Comparison of ENCODE assay signal across 9 cellular contexts in the genomic region with DNA sequence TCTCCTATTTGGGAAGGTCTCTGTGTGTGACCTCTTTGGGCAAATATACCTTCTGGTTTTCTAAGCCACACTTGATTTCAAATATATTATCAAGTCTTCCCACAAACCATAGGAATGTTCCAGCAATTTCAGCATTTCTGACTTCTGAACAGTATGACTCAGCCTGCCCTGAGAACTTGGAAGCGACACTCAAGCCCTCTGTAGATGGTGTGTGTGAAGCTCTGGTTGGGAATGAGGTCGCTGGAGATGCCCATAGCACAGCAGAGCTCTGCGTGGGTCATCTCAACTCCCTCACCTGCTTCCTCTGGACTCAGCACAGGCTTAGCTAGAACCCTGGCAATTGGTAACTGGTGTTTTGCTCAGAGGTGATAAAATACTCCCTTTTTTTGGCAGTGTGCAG.
DNase-seq lines count a peak whose midpoint lies in the region; ATAC-seq and TF ChIP-seq lines count a peak whose summit lies in the region.
"Had no signal": no experiment of that assay in that cellular context is flagged by ENCODE, and none has a peak within 500 bp of the region (broad histone marks: within the 10 kb centered on the region; RNA-seq: fewer than 3 reads in every experiment).

No MANE protein-coding gene starts in this region.

- H3K4me2 ChIP-seq in HCT116 (ENCODE audit: low read length) (no peak overlapping the region), hepatocyte (no peak overlapping the region)

- H3K27me3 ChIP-seq in HCT116 (ENCODE audit: insufficient read depth, low read length) (no peaks in the 10 kb centered on the region), hepatocyte (no peaks in the 10 kb centered on the region), thoracic aorta (replicated peaks; ENCODE audit: insufficient read depth) (no peaks in the 10 kb centered on the region), Peyer's patch (no peaks in the 10 kb centered on the region)

- DNase-seq in HCT116 (ENCODE audit: low read depth, low spot score) = no peak
- peak; percentile 94 for DNase-seq in astrocyte of the spinal cord (ENCODE audit: low read depth, low spot score)
- peak; percentile 58 for DNase-seq in hepatocyte (ENCODE audit: low spot score)
- peak; percentile 39 for DNase-seq in thoracic aorta (ENCODE audit: low spot score)
- no peak for DNase-seq in Peyer's patch
- DNase-seq in activated naive CD8-positive, alpha-beta T cell treated with anti-CD3 and anti-CD28 coated beads for 36 hours = no peak
- DNase-seq: activated CD8-positive, alpha-beta memory T cell treated with anti-CD3 and anti-CD28 coated beads, Interleukin-2, amount 50 U/mL, for 48 hours; NCI-H1436 treated with DMSO at 0.1 percent for 48 hours had no signal

- BruUV-seq in HCT116 (replicated peaks; lab: Mats Ljungman, UMichigan) = no TSS peak

- H3K27ac Mint-ChIP-seq in activated naive CD8-positive, alpha-beta T cell treated with anti-CD3 and anti-CD28 coated beads for 36 hours = no peak overlapping the region

- peaks cover 0 to 4% of the 10 kb centered on the region in 2 experiments; a peak in 1 of 4 replicates for H3K4me1 ChIP-seq in HCT116 (ENCODE audit: control insufficient read depth in 1 of 2, insufficient read depth in 2 of 2, low read length in 2 of 2)
- peaks cover 10% of the 10 kb centered on the region for H3K4me1 ChIP-seq in hepatocyte (ENCODE audit: insufficient read depth)
- peaks cover 0 to 31% of the 10 kb centered on the region in 2 donors for H3K4me1 ChIP-seq in thoracic aorta (ENCODE audit: control insufficient read depth in 1 of 2, low read depth in 2 of 2)
- H3K4me1 ChIP-seq in Peyer's patch = no peaks in the 10 kb centered on the region

- H2AFZ ChIP-seq in HCT116 (ENCODE audit: low read depth, low read length, poor library complexity, severe bottlenecking) = no peak overlapping the region
- H2AFZ ChIP-seq in hepatocyte = no peak overlapping the region

- TF ChIP-seq POLR2A in HCT116 (IDR thresholded peaks at IDR 0.05; ENCODE audit: borderline replicate concordance, extremely low read depth, insufficient read depth, insufficient read length) (no peak), Peyer's patch (IDR thresholded peaks at IDR 0.05) (no peak)

- in situ Hi-C loops in astrocyte of the spinal cord (cut with HindIII; ENCODE audit: low sequenced_read_pairs) = no loop called here

- TF ChIP-seq CTCF in HCT116 (IDR thresholded peaks at IDR 0.05 in 2 of 3, conservative IDR thresholded peaks at IDR 0.05 in 1 of 3; ENCODE audit: borderline replicate concordance in 1 of 3, insufficient read depth in 1 of 3, low read depth in 2 of 3, low read length in 2 of 3) (no peak), astrocyte of the spinal cord (IDR thresholded peaks at IDR 0.05; ENCODE audit: low read depth, low read length) (no peak), hepatocyte (IDR thresholded peaks at IDR 0.05; ENCODE audit: poor library complexity) (no peak), thoracic aorta (IDR thresholded peaks at IDR 0.05) (no peak), Peyer's patch (IDR thresholded peaks at IDR 0.05) (no peak)

- 82% methylated on average over 3 of the region's 3 CpGs for WGBS in hepatocyte (ENCODE audit: low lambda C conversion rate, missing lambda C conversion rate)

- RAD21 ChIA-PET in HCT116 (lab: Charles Lee; ENCODE audit: low non-redundant PET in 1 of 2, low total read pairs in 2 of 2, uncharacterized antibody in 2 of 2, unreplicated experiment in 2 of 2) = no interaction called here

- H4K20me1 ChIP-seq in HCT116 (ENCODE audit: insufficient read depth) (no peaks in the 10 kb centered on the region), hepatocyte (ENCODE audit: insufficient read depth, poor library complexity, severe bottlenecking) (no peaks in the 10 kb centered on the region)

- H3K27me3 Mint-ChIP-seq in activated naive CD8-positive, alpha-beta T cell treated with anti-CD3 and anti-CD28 coated beads for 36 hours = peaks cover 23% of the 10 kb centered on the region

- no peak for TF ChIP-seq RAD21 in HCT116 (IDR thresholded peaks at IDR 0.05; ENCODE audit: low read depth)

- H3K9me3 ChIP-seq in HCT116 (ENCODE audit: control insufficient read depth in 1 of 2, insufficient read depth in 1 of 2, low read depth in 1 of 2, low read length in 2 of 2) (no peaks in the 10 kb centered on the region), hepatocyte (ENCODE audit: low read depth) (no peaks in the 10 kb centered on the region), thoracic aorta (no peaks in the 10 kb centered on the region), Peyer's patch (no peaks in the 10 kb centered on the region)

- POLR2A ChIA-PET in HCT116 (lab: Charles Lee) = no interaction called here

- no peaks in the 10 kb centered on the region for H3K9me2 ChIP-seq in HCT116 (ENCODE audit: insufficient read depth)
- H3K9me2 ChIP-seq in hepatocyte (replicated peaks; ENCODE audit: insufficient read depth) = no peaks in the 10 kb centered on the region

- no peaks in the 10 kb centered on the region for H3K4me1 Mint-ChIP-seq in activated naive CD8-positive, alpha-beta T cell treated with anti-CD3 and anti-CD28 coated beads for 36 hours

- no peak overlapping the region for H3K4me3 Mint-ChIP-seq in activated naive CD8-positive, alpha-beta T cell treated with anti-CD3 and anti-CD28 coated beads for 36 hours

- no peak overlapping the region for H3K4me3 ChIP-seq in HCT116 (replicated peaks in 1 of 2; ENCODE audit: low read depth in 1 of 2, low read length in 2 of 2)
- H3K4me3 ChIP-seq in astrocyte of the spinal cord (ENCODE audit: low read depth, low read length) = no peak overlapping the region
- no peak overlapping the region for H3K4me3 ChIP-seq in hepatocyte
- H3K4me3 ChIP-seq in thoracic aorta = no peak overlapping the region
- H3K4me3 ChIP-seq in Peyer's patch = no peak overlapping the region

- H3K36me3 ChIP-seq in HCT116 (ENCODE audit: control insufficient read depth in 1 of 2, insufficient read depth in 2 of 2, low read length in 2 of 2) (no peaks in the 10 kb centered on the region), hepatocyte (replicated peaks; ENCODE audit: insufficient read depth, low read depth) (no peaks in the 10 kb centered on the region), thoracic aorta (no peaks in the 10 kb centered on the region), Peyer's patch (no peaks in the 10 kb centered on the region)

- H3K79me2 ChIP-seq in HCT116 (ENCODE audit: insufficient read depth, low read length) = no peaks in the 10 kb centered on the region
- H3K79me2 ChIP-seq in hepatocyte = no peaks in the 10 kb centered on the region

- H3K9ac ChIP-seq in HCT116 (ENCODE audit: low read length) = no peak overlapping the region

- H3K9me3 Mint-ChIP-seq in activated naive CD8-positive, alpha-beta T cell treated with anti-CD3 and anti-CD28 coated beads for 36 hours = no peaks in the 10 kb centered on the region

- ATAC-seq in HCT116 (peak; percentile 22; the same call in 1 of the 2 replicates), thoracic aorta (ENCODE audit: insufficient number of reproducible peaks, low FRiP score, low read depth) (peak; percentile 90), HG03432 (IDR thresholded peaks at IDR 0.05; ENCODE audit: unreplicated experiment) (no peak)

- H3K27ac ChIP-seq in HCT116 (ENCODE audit: low read depth, low read length) = no peak overlapping the region
- no peak overlapping the region for H3K27ac ChIP-seq in hepatocyte
- H3K27ac ChIP-seq in thoracic aorta = peak overlapping the region; percentile 5 to 12
- no peak overlapping the region for H3K27ac ChIP-seq in Peyer's patch

- CTCF ChIA-PET in HCT116 (lab: Charles Lee) = no interaction called here

- H3K36me3 Mint-ChIP-seq in activated naive CD8-positive, alpha-beta T cell treated with anti-CD3 and anti-CD28 coated beads for 36 hours = no peaks in the 10 kb centered on the region

- intact Hi-C loops in HCT116 (cut with micrococcal nuclease) = no loop called here

TF ChIP-seq in HCT116, 20 proteins besides CTCF, POLR2A, EP300 and RAD21:
- TF ChIP-seq SP1 (IDR thresholded peaks at IDR 0.05; ENCODE audit: low read depth) = no peak
- TF ChIP-seq EGR1 (IDR thresholded peaks at IDR 0.05; ENCODE audit: low read depth) = no peak
- TF ChIP-seq ELF1 (IDR thresholded peaks at IDR 0.05; ENCODE audit: borderline replicate concordance, low read depth) = no peak

Comparison
In these comparisons a context has a peak if more than half of its experiments do, and no peak if none do; other contexts are left out.
1. DNase-seq: peak in astrocyte of the spinal cord (single experiment), hepatocyte (single experiment) and thoracic aorta (single experiment); none in HCT116 (single experiment), Peyer's patch (0 of 3) and activated naive CD8-positive, alpha-beta T cell treated with anti-CD3 and anti-CD28 coated beads for 36 hours (single experiment).
2. H3K27ac ChIP-seq: peak in thoracic aorta (2 of 2); none in HCT116 (single experiment), hepatocyte (single experiment) and Peyer's patch (0 of 4).